8 cellular contexts compared by ENCODE assay signal in genomic region chr22:26364066-26365015, GRCh38.
DNase-seq lines count a peak whose midpoint lies in the region; ATAC-seq lines count a peak whose summit lies in the region.

No MANE protein-coding gene starts in this region.

- POLR2A ChIA-PET in CD4-positive, alpha-beta memory T cell (lab: Charles Lee; ENCODE audit: partially characterized antibody) = no interaction called here

- H3K4me1 Mint-ChIP-seq in CD4-positive, alpha-beta memory T cell = peaks cover 5 to 10% (median 7%) of the 10 kb centered on the region in 4 donors
- H3K4me1 Mint-ChIP-seq in T-helper 17 cell = peaks cover 10% of the 10 kb centered on the region

- H3K27ac ChIP-seq in CD4-positive, alpha-beta memory T cell (ENCODE audit: low read depth, low read length) = no peak overlapping the region

- no peaks in the 10 kb centered on the region for H3K36me3 Mint-ChIP-seq in CD4-positive, alpha-beta memory T cell
- no peaks in the 10 kb centered on the region for H3K36me3 Mint-ChIP-seq in T-helper 17 cell (ENCODE audit: low read depth)

- no peak overlapping the region for H3K4me3 Mint-ChIP-seq in CD4-positive, alpha-beta memory T cell
- no peak overlapping the region for H3K4me3 Mint-ChIP-seq in T-helper 17 cell

- no peak overlapping the region for H3K27ac Mint-ChIP-seq in CD4-positive, alpha-beta memory T cell
- no peak overlapping the region for H3K27ac Mint-ChIP-seq in T-helper 17 cell

- peaks cover 13 to 22% of the 10 kb centered on the region in 2 donors for H3K27me3 Mint-ChIP-seq in CD4-positive, alpha-beta memory T cell
- peaks cover 39% of the 10 kb centered on the region for H3K27me3 Mint-ChIP-seq in T-helper 17 cell

- H3K4me1 ChIP-seq in CD4-positive, alpha-beta memory T cell (ENCODE audit: insufficient read depth, low read length) = peaks cover 4% of the 10 kb centered on the region

- intact Hi-C loops in CD4-positive, alpha-beta memory T cell (cut with micrococcal nuclease) = no loop called here

- no peaks in the 10 kb centered on the region for H3K36me3 ChIP-seq in CD4-positive, alpha-beta memory T cell (ENCODE audit: insufficient read depth, low read length)

- H3K4me3 ChIP-seq in CD4-positive, alpha-beta memory T cell (ENCODE audit: low read length in 2 of 2) = no peak overlapping the region

- DNase-seq in CD4-positive, alpha-beta memory T cell = peak; percentile 33 to 58 (median 48)
- DNase-seq in NCI-H1694 treated with DMSO at 0.1 percent for 48 hours (lab: John Stamatoyannopoulos, UW) = peak; percentile 74
- peak; percentile 10 to 26 (median 23) for DNase-seq in T-helper 17 cell
- DNase-seq in astrocyte of the hippocampus (ENCODE audit: low read depth, low spot score) = peak; percentile 87
- DNase-seq in iPS DF 4.7 (ENCODE audit: extremely low read depth, low spot score) = peak; percentile 81
- peak; percentile 7 to 24 for DNase-seq in stimulated activated CD4-positive, alpha-beta T cell treated with anti-CD3 and anti-CD28 coated beads, Interleukin-12 subunit alpha, Interleukin-12 subunit beta, amount 100 ng/mL, for 24 hours (ENCODE audit: low read depth in 2 of 2)

- no peaks in the 10 kb centered on the region for H3K9me3 Mint-ChIP-seq in CD4-positive, alpha-beta memory T cell

- CTCF ChIA-PET in CD4-positive, alpha-beta memory T cell (lab: Charles Lee; ENCODE audit: partially characterized antibody) = interaction anchor here (0.6 to 8.2 kb wide), 17 partner anchors 8 to 301 kb away, joined by 3 to 79 read pairs (median 5); no protein-coding TSS in a partner anchor

- no peaks in the 10 kb centered on the region for H3K9me3 ChIP-seq in CD4-positive, alpha-beta memory T cell (ENCODE audit: control insufficient read depth in 1 of 2, low read length in 2 of 2)
- no peaks in the 10 kb centered on the region for H3K9me3 ChIP-seq in T-helper 17 cell (ENCODE audit: control insufficient read depth, low read length, poor library complexity, severe bottlenecking)

- ATAC-seq in GM21526 (IDR thresholded peaks at IDR 0.05; ENCODE audit: low FRiP score, unreplicated experiment) (peak; percentile 84), T-helper 17 cell (peak; percentile 82), GM21737 (IDR thresholded peaks at IDR 0.05; ENCODE audit: unreplicated experiment) (no peak)

- H3K27me3 ChIP-seq in CD4-positive, alpha-beta memory T cell (ENCODE audit: insufficient read depth, low read length) = peaks cover 11% of the 10 kb centered on the region

Comparison
In these comparisons a context has a peak if more than half of its experiments do, and no peak if none do; other contexts are left out.
1. DNase-seq: peak in every context shown above with its lines; median percentile 87 in astrocyte of the hippocampus; 81 in iPS DF 4.7; 74 in NCI-H1694 treated with DMSO at 0.1 percent for 48 hours; 48 in CD4-positive, alpha-beta memory T cell; 23 in T-helper 17 cell; 16 in stimulated activated CD4-positive, alpha-beta T cell treated with anti-CD3 and anti-CD28 coated beads, Interleukin-12 subunit alpha, Interleukin-12 subunit beta, amount 100 ng/mL, for 24 hours.